In the genomic region with DNA sequence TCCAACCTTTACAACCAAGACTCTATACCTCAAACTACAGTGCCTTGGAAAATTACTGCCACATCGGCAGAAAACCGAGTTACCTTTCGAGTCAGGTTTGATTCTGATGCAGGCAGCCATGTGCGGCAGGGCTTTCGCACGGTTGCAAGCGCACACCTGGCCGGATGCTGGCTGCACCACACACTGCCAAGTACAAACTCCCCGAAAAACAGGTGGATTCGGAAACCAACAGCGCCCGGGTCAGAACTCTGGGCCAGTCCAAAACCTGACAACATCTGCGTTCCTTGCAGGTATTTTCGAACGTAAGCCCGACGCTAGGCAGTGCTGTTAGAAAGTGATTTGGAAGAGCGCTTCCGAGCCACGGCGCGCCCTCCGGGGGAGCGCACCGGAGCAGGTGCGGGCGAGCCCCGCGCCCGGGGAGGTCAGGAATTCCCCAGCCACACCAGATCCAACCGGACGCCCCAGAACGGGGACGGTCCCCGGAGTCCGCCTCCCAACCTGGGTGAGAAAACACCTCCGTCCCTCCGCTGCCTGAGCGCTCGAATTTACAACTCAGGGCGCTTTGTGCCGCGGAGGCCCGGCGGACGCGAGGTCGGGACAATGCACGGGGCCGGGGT, we compare ENCODE assay signal across 8 cellular contexts. TPM values are rescaled to one million over a fixed set of nuclear protein-coding genes. Genes with fewer than 3 reads are reported as not detected.
DNase-seq lines count a peak whose midpoint lies in the region; ATAC-seq, FAIRE-seq and TF ChIP-seq lines count a peak whose summit lies in the region.

No MANE protein-coding gene starts in this region.

- H3K79me2 ChIP-seq in K562 (ENCODE audit: control insufficient read depth, insufficient read depth, low read length): peaks cover 56% of the 10 kb centered on the region

- POLR2A ChIA-PET in K562 (lab: Yijun Ruan, JAX): interaction anchor here (1.2 to 6.7 kb wide), 2 partner anchors 13 to 46 kb away, joined by 4 to 60 read pairs; no protein-coding TSS in a partner anchor

- TF ChIP-seq CTCF in K562 (IDR thresholded peaks at IDR 0.05 in 2 of 3, conservative IDR thresholded peaks at IDR 0.05 in 1 of 3; ENCODE audit: insufficient read depth in 2 of 3, low read depth in 1 of 3, low read length in 3 of 3): 0 out of 6 replicates have a peak, but pooled peaks of 1 of the 3 experiments have one; percentile 15
- TF ChIP-seq CTCF in right lobe of liver (IDR thresholded peaks at IDR 0.05): no peak

- H3K27ac ChIP-seq in K562 (ENCODE audit: extremely low read depth, low read depth, low read length) (peak overlapping the region; percentile 63; the same call in 2 of the 3 replicates), right lobe of liver (peak overlapping the region; percentile 40 to 68 (median 67))

- WGBS in K562 (ENCODE audit: insufficient coverage, low coverage, missing lambda C conversion rate): 1% methylated on average over 50 of the region's 50 CpGs
- WGBS in right lobe of liver (ENCODE audit: insufficient coverage, low coverage, low lambda C conversion rate, missing lambda C conversion rate): 0% methylated on average over 16 of the region's 50 CpGs

- intact Hi-C loops in K562 (cut with micrococcal nuclease) (loop anchor here (5.0 kb wide), 1 partner anchor 45 kb away; no protein-coding TSS in a partner anchor), right lobe of liver (cut with DNase I) (no loop called here)

- no peaks in the 10 kb centered on the region for H3K27me3 Mint-ChIP-seq in T-helper 17 cell

- BruUV-seq in K562 (replicated peaks; lab: Mats Ljungman, UMichigan): no TSS peak

- DNase-seq in T-helper 17 cell: peak; percentile 46 to 59 (median 52)
- DNase-seq in K562 (ENCODE audit: extremely low read depth in 1 of 4, low spot score in 3 of 4): peak; percentile 35 to 55 (median 48)
- peak; percentile 53 to 62 (median 54) for DNase-seq in right lobe of liver
- DNase-seq in stimulated activated naive CD4-positive, alpha-beta T cell (lab: John Stamatoyannopoulos, UW): peak; percentile 43 to 73 (median 62)
- no peak for DNase-seq in G401 (ENCODE audit: low spot score)

- in situ Hi-C loops in K562 (cut with MboI): no loop called here
- in situ Hi-C loops in G401 (cut with HindIII; ENCODE audit: low sequenced_read_pairs): no loop called here

- H3K36me3 ChIP-seq in K562 (ENCODE audit: control insufficient read depth, insufficient read depth, low read length): 0 out of 3 replicates have a peak, but pooled peaks cover 4% of the 10 kb centered on the region
- H3K36me3 ChIP-seq in right lobe of liver: no peaks in the 10 kb centered on the region

- CTCF ChIA-PET in K562 (lab: Yijun Ruan, JAX; ENCODE audit: low intra/inter-chr PET ratio): no interaction called here

- H3K9ac ChIP-seq in K562 (ENCODE audit: insufficient read depth in 1 of 2, low read depth in 2 of 2, low read length in 2 of 2): peak overlapping the region; percentile 63 to 97

- TF ChIP-seq EP300 in K562 (IDR thresholded peaks at IDR 0.05; ENCODE audit: low read length): no peak

- peaks cover 48% of the 10 kb centered on the region for H4K20me1 ChIP-seq in K562 (replicated peaks; ENCODE audit: control insufficient read depth, insufficient read depth, low read length)

- peaks cover 3% of the 10 kb centered on the region for H3K9me1 ChIP-seq in K562 (ENCODE audit: control insufficient read depth, insufficient read depth, low read length)

- H3K9me3 ChIP-seq in T-helper 17 cell (ENCODE audit: control insufficient read depth, low read length, poor library complexity, severe bottlenecking): no peaks in the 10 kb centered on the region
- no peaks in the 10 kb centered on the region for H3K9me3 ChIP-seq in K562 (replicated peaks; ENCODE audit: control insufficient read depth, insufficient read depth, low read depth, low read length)
- H3K9me3 ChIP-seq in right lobe of liver: no peaks in the 10 kb centered on the region

- no peaks in the 10 kb centered on the region for H3K36me3 Mint-ChIP-seq in T-helper 17 cell (ENCODE audit: low read depth)

- peaks cover 43 to 56% of the 10 kb centered on the region in 2 experiments for H3K4me1 ChIP-seq in K562 (replicated peaks in 1 of 2; ENCODE audit: control insufficient read depth in 2 of 2, insufficient read depth in 2 of 2, low read length in 2 of 2)
- H3K4me1 ChIP-seq in right lobe of liver: peaks cover 0 to 48% (median 24%) of the 10 kb centered on the region in 4 donors

- peak; percentile 16 for ATAC-seq in HG02885 (IDR thresholded peaks at IDR 0.05; ENCODE audit: poor library complexity, unreplicated experiment)
- peak; percentile 61 for ATAC-seq in T-helper 17 cell
- peak; percentile 31 for ATAC-seq in K562
- ATAC-seq in right lobe of liver: peak; percentile 19 to 41 (median 28)
- no peak for ATAC-seq in HG02884 (IDR thresholded peaks at IDR 0.05; ENCODE audit: unreplicated experiment)

- peak; percentile 11 for TF ChIP-seq POLR2A in GM10847 (IDR thresholded peaks at IDR 0.05; ENCODE audit: extremely low read depth, insufficient read length)
- TF ChIP-seq POLR2A in K562 (conservative IDR thresholded peaks at IDR 0.05): no peak
- TF ChIP-seq POLR2A in right lobe of liver (IDR thresholded peaks at IDR 0.05): no peak

- H3K27ac Mint-ChIP-seq in T-helper 17 cell: peak overlapping the region; percentile 96

- H3K4me3 Mint-ChIP-seq in T-helper 17 cell: peak overlapping the region; percentile 97

- TF ChIP-seq RAD21 in K562 (CRISPR knock-in tag; conservative IDR thresholded peaks at IDR 0.05 in 1 of 2, IDR thresholded peaks at IDR 0.05 in 1 of 2): no peak

- H3K4me2 ChIP-seq in K562 (ENCODE audit: insufficient read depth, low read length): peak overlapping the region; percentile 91

- H3K27me3 ChIP-seq in K562 (ENCODE audit: control insufficient read depth in 2 of 2, insufficient read depth in 2 of 2, low read length in 2 of 2): no peaks in the 10 kb centered on the region
- no peaks in the 10 kb centered on the region for H3K27me3 ChIP-seq in right lobe of liver

- H3K4me3 ChIP-seq in K562: peak overlapping the region; percentile 60
- H3K4me3 ChIP-seq in right lobe of liver: peak overlapping the region; percentile 68 to 82 (median 71)

- FAIRE-seq in K562 (lab: Jason Lieb, UNC): no peak

- peaks cover 42% of the 10 kb centered on the region for H3K4me1 Mint-ChIP-seq in T-helper 17 cell

- no peak overlapping the region for H2AFZ ChIP-seq in K562 (ENCODE audit: low read depth, low read length)

TF ChIP-seq in K562, 482 proteins besides CTCF, POLR2A, EP300 and RAD21 (continues in another document):
- TF ChIP-seq, protein P1, sequence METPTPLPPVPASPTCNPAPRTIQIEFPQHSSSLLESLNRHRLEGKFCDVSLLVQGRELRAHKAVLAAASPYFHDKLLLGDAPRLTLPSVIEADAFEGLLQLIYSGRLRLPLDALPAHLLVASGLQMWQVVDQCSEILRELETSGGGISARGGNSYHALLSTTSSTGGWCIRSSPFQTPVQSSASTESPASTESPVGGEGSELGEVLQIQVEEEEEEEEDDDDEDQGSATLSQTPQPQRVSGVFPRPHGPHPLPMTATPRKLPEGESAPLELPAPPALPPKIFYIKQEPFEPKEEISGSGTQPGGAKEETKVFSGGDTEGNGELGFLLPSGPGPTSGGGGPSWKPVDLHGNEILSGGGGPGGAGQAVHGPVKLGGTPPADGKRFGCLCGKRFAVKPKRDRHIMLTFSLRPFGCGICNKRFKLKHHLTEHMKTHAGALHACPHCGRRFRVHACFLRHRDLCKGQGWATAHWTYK (CRISPR knock-in tag; IDR thresholded peaks at IDR 0.05): no peak
- TF ChIP-seq ZNF511 (CRISPR knock-in tag; IDR thresholded peaks at IDR 0.05) (no peak), IRF9 (tag; IDR thresholded peaks at IDR 0.05) (no peak)

RNA-seq across cellular contexts. Expression of gene USP7, which starts 1.2 kb away (rescaled TPM):
- total RNA-seq in T-helper 17 cell (100 to 1,000 TPM; 259 to 282 TPM), K562 (2014; rRNA removed) (57.9 and 62.9 TPM in 2 replicates), K562 (2014; rRNA removed; fragmentation: Illumina TruSeq; extraction: Trizol) (57.2 and 70.7 TPM in 2 replicates), K562 (2015; rRNA removed; fragmentation: Illumina TruSeq; extraction: Trizol) (57.2 and 59.0 TPM in 2 replicates), K562 (2021) (122 and 145 TPM in 2 replicates), right lobe of liver (10 to 100 TPM; 46.8 to 55.8 (median 49.1) TPM)
- total RNA-seq in K562 (2011; cell fraction: chromatin; rRNA removed; ENCODE audit: low replicate concordance): 244 and 295 TPM in 2 replicates
- total RNA-seq in K562 (2011; cell fraction: nucleolus; rRNA removed): 93.6 and 101 TPM in 2 replicates
- 137 and 186 TPM in 2 replicates for total RNA-seq in K562 (2011; cell fraction: nucleoplasm; rRNA removed)
- polyA plus RNA-seq in K562 (2011; rRNA removed) (41.3 and 61.6 TPM in 2 replicates), K562 (2014; fragmentation: Illumina TruSeq; extraction: Trizol) (99.4 and 105 TPM in 2 replicates), K562 (2014; fragmentation: Nextera tagmentation; extraction: Ambion mirVana) (10 to 100 TPM; 17.1 to 27.2 TPM), K562 (2014; rRNA removed) (59.8 and 67.5 TPM in 2 replicates)
- polyA plus RNA-seq in K562 (2011; cell fraction: cytosol; rRNA removed): 7.9 and 16.6 TPM in 2 replicates
- 99.3 and 104 TPM in 2 replicates for polyA plus RNA-seq in K562 (2011; cell fraction: nucleus; rRNA removed)
- polyA plus RNA-seq in K562 (2012): 52.2 and 73.8 TPM in 2 replicates
- 81.7 and 93.4 TPM in 2 replicates for polyA minus RNA-seq in K562 (2011; rRNA and poly(A)+ RNA removed)
- polyA minus RNA-seq in K562 (2011; cell fraction: cytosol; rRNA and poly(A)+ RNA removed): 52.1 and 68.3 TPM in 2 replicates
- polyA minus RNA-seq in K562 (2011; cell fraction: nucleus; rRNA and poly(A)+ RNA removed): 61.3 and 130 TPM in 2 replicates
- 20.3 and 29.2 TPM in 2 replicates for total RNA-seq in G401 (2014; rRNA removed; shearing (Covaris generic))
